ENCODE assay signal across 8 cellular contexts in genomic region chr10:132962623-132963429, GRCh38. TPM values are rescaled to one million over a fixed set of nuclear protein-coding genes. Genes with fewer than 3 reads are reported as not detected.
DNase-seq lines count a peak whose midpoint lies in the region; ATAC-seq and TF ChIP-seq lines count a peak whose summit lies in the region.

No MANE protein-coding gene starts in this region.

- POLR2A ChIA-PET in PC-3 (lab: Charles Lee; ENCODE audit: unreplicated experiment), result no interaction called here

- no TSS peak for BruUV-seq in PC-3 (replicated peaks; lab: Mats Ljungman, UMichigan)

- peaks cover 37 to 62% (median 60%) of the 10 kb centered on the region in 3 donors for H3K27me3 Mint-ChIP-seq in CD14-positive monocyte (ENCODE audit: low read depth in 3 of 3)

- no peaks in the 10 kb centered on the region for H3F3A ChIP-seq in PC-3 (ENCODE audit: low read length, unreplicated experiment)

- no peaks in the 10 kb centered on the region for H3K79me2 ChIP-seq in PC-3 (ENCODE audit: low read length)

- peaks cover 0 to 5% (median 1%) of the 10 kb centered on the region in 7 donors for H3K9me3 Mint-ChIP-seq in CD14-positive monocyte

- intact Hi-C loops in CD14-positive monocyte (cut with micrococcal nuclease) (loop anchor here in 1 of 2 donors (10.0 kb wide), 1 partner anchor 362 kb away; no protein-coding TSS in a partner anchor), PC-3 (cut with micrococcal nuclease) (no loop called here), gastrocnemius medialis (cut with DNase I; ENCODE audit: low total_unique reads) (no loop called here)

- peak overlapping the region; percentile 87 for H2AFZ ChIP-seq in PC-3 (ENCODE audit: low read length)

- H3K9me3 ChIP-seq in PC-3 (ENCODE audit: low read length) (no peaks in the 10 kb centered on the region), gastrocnemius medialis (no peaks in the 10 kb centered on the region)

- no peak for TF ChIP-seq CTCF in CD14-positive monocyte (IDR thresholded peaks at IDR 0.05)
- no peak for TF ChIP-seq CTCF in PC-3 (conservative IDR thresholded peaks at IDR 0.05; ENCODE audit: low read depth, low read length)
- no peak for TF ChIP-seq CTCF in fibroblast of the aortic adventitia (IDR thresholded peaks at IDR 0.05; ENCODE audit: insufficient read depth, low read length)
- TF ChIP-seq CTCF in gastrocnemius medialis (IDR thresholded peaks at IDR 0.05 in 4 of 5, conservative IDR thresholded peaks at IDR 0.05 in 1 of 5), result no peak

- H3K4me1 Mint-ChIP-seq in CD14-positive monocyte, result peaks cover 24% of the 10 kb centered on the region

- CTCF ChIA-PET in PC-3 (lab: Charles Lee), result no interaction called here

- H3K36me3 Mint-ChIP-seq in CD14-positive monocyte, result peaks cover 0 to 6% of the 10 kb centered on the region in 2 donors

- peak overlapping the region; percentile 97 to 99 for H3K4me3 Mint-ChIP-seq in CD14-positive monocyte

- H3K36me3 ChIP-seq in PC-3 (ENCODE audit: low read depth, low read length) (no peaks in the 10 kb centered on the region), gastrocnemius medialis (no peaks in the 10 kb centered on the region)

- H3K4me3 ChIP-seq in PC-3 (ENCODE audit: low read length), result peak overlapping the region; percentile 75
- peak overlapping the region; percentile 73 for H3K4me3 ChIP-seq in fibroblast of the aortic adventitia (ENCODE audit: low read depth, low read length)
- H3K4me3 ChIP-seq in gastrocnemius medialis, result peak overlapping the region; percentile 37 to 66 (median 54)

- no peak overlapping the region for H3K27ac ChIP-seq in PC-3 (ENCODE audit: low read length)
- no peak overlapping the region for H3K27ac ChIP-seq in gastrocnemius medialis

- ATAC-seq in GM21528 (IDR thresholded peaks at IDR 0.05; ENCODE audit: low FRiP score, unreplicated experiment) (peak; percentile 37), PC-3 (no peak), gastrocnemius medialis (no peak)

- H3K27me3 ChIP-seq in PC-3 (ENCODE audit: low read length), result no peaks in the 10 kb centered on the region
- peaks cover 8 to 37% (median 24%) of the 10 kb centered on the region in 3 donors for H3K27me3 ChIP-seq in gastrocnemius medialis

- no peak for TF ChIP-seq POLR2A in gastrocnemius medialis (IDR thresholded peaks at IDR 0.05)

- H3K27ac Mint-ChIP-seq in CD14-positive monocyte, result peak overlapping the region in 4 of 7 donors; percentile 11 to 69 (median 65)

- no peak for DNase-seq in CD14-positive monocyte (ENCODE audit: low spot score)
- DNase-seq in PC-3, result no peak
- peak; percentile 68 for DNase-seq in fibroblast of the aortic adventitia (ENCODE audit: low read depth)
- DNase-seq in gastrocnemius medialis, result no peak
- DNase-seq in RKO (ENCODE audit: low spot score), result no peak
- no peak for DNase-seq in COR-L47 (lab: John Stamatoyannopoulos, UW)
- no peak for DNase-seq in KG1 (lab: John Stamatoyannopoulos, UW)

- H3K4me2 ChIP-seq in PC-3 (ENCODE audit: low read length), result peak overlapping the region; percentile 93

- no peak overlapping the region for H3K9ac ChIP-seq in PC-3 (ENCODE audit: low read length)

- no peaks in the 10 kb centered on the region for H3K9me2 ChIP-seq in PC-3 (replicated peaks; ENCODE audit: low read length)

- in situ Hi-C loops in gastrocnemius medialis (cut with MboI; ENCODE audit: low sequenced_read_pairs in 4 of 4), result no loop called here

- H4K20me1 ChIP-seq in PC-3 (ENCODE audit: low read length), result no peaks in the 10 kb centered on the region

- peaks cover 4% of the 10 kb centered on the region; the same call in 1 of the 2 replicates for H3K4me1 ChIP-seq in PC-3 (ENCODE audit: insufficient read depth, low read length)
- H3K4me1 ChIP-seq in gastrocnemius medialis, result peaks cover 0 to 4% of the 10 kb centered on the region in 2 donors

RNA-seq across cellular contexts. Expression of gene CFAP46, which starts 20.5 kb away (rescaled TPM):
- polyA plus RNA-seq in CD14-positive monocyte, result not detected
- total RNA-seq in PC-3 (2014; rRNA removed), result 0.04 TPM in 1 of 2 replicates, not detected in the other
- 0.09 and 1.5 TPM in 2 replicates for total RNA-seq in fibroblast of the aortic adventitia (ENCODE audit: low replicate concordance)
- 10 to 100 TPM in 3 of 4 donors, 1 to 10 TPM in 1; 4.2 to 27.9 (median 11.9) TPM for total RNA-seq in gastrocnemius medialis
